In the genomic region with DNA sequence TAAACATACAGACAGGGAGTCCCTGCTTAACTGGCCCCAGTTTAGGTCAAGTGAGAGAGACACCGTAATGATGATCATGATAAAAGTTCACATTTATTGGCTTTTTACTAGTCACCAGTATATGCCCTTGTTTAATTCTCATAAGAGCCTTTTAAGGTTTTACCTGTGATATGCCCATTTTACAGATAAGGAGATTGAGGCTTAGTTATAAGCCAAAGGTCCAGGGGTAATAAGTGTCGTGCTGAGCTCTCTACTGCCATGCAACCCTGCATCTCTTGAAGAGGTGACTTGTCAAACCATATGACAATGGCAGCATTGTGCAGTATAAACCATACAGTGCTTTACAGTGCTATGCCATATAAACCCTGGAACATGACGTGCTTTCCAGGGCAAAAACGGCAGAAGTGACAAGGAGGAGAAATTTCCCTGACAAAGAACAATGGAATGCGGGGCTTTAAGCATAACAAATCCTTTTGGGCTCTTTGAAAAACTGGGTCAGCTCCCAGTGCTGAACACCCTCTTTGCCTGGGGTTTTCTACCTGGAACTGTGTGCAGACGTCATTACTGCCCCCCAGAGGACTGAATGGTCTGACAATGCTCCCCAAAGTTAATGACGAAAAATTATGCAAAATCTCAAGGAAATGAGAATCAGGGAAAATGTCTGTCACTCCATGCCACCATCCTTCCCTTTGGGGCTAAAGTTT, we compare ENCODE assay signal across 11 cellular contexts. TPM values are rescaled to one million over a fixed set of nuclear protein-coding genes. Genes with fewer than 3 reads are reported as not detected.
DNase-seq lines count a peak whose midpoint lies in the region; ATAC-seq and TF ChIP-seq lines count a peak whose summit lies in the region.
"Had no signal": no experiment of that assay in that cellular context is flagged by ENCODE, and none has a peak within 500 bp of the region (broad histone marks: within the 10 kb centered on the region; RNA-seq: fewer than 3 reads in every experiment).

No MANE protein-coding gene starts in this region.

- peak overlapping the region; percentile 74 for H3K27ac ChIP-seq in HUES48 (ENCODE audit: low read depth, low read length)
- no peak overlapping the region for H3K27ac ChIP-seq in VCaP
- H3K27ac ChIP-seq: skin epidermis had no signal

- H3K36me3 ChIP-seq in HUES48 (ENCODE audit: control insufficient read depth, insufficient read depth, low read length) (no peaks in the 10 kb centered on the region), kidney epithelial cell (ENCODE audit: control insufficient read depth, insufficient read depth, low read length) (no peaks in the 10 kb centered on the region)

- H3K9me3 ChIP-seq in HUES48 (ENCODE audit: control insufficient read depth, insufficient read depth, low read length): no peaks in the 10 kb centered on the region

- H3K4me3 ChIP-seq in HUES48 (ENCODE audit: low read depth, low read length): no peak overlapping the region
- no peak overlapping the region for H3K4me3 ChIP-seq in kidney epithelial cell (ENCODE audit: low read depth, low read length)
- H3K4me3 ChIP-seq: skin epidermis had no signal

- peaks cover 32% of the 10 kb centered on the region for H3K4me1 ChIP-seq in HUES48 (ENCODE audit: control insufficient read depth, insufficient read depth, low read length)

- no peak for ATAC-seq in GM21737 (IDR thresholded peaks at IDR 0.05; ENCODE audit: unreplicated experiment)
- ATAC-seq in GM21447 (IDR thresholded peaks at IDR 0.05; ENCODE audit: unreplicated experiment): no peak

- TF ChIP-seq CTCF in VCaP (conservative IDR thresholded peaks at IDR 0.05): peak; percentile 61; the same call in 1 of the 2 replicates
- TF ChIP-seq CTCF in kidney epithelial cell (IDR thresholded peaks at IDR 0.05; ENCODE audit: insufficient read depth, low read length, poor library complexity, severe bottlenecking): peak; percentile 39

- peak overlapping the region; percentile 37; the same call in 1 of the 2 replicates for H3K9ac ChIP-seq in HUES48 (ENCODE audit: low read depth, low read length)

- H3K27me3 ChIP-seq in HUES48 (ENCODE audit: control insufficient read depth, insufficient read depth, low read length) (no peaks in the 10 kb centered on the region), kidney epithelial cell (ENCODE audit: control insufficient read depth, insufficient read depth, low read length) (peaks cover 3% of the 10 kb centered on the region)

- DNase-seq in ELR (ENCODE audit: low read depth) (peak; percentile 33), kidney epithelial cell (ENCODE audit: low read depth) (no peak), T1000 (lab: John Stamatoyannopoulos, UW) (no peak)
- DNase-seq: activated naive CD8-positive, alpha-beta T cell treated with anti-CD3 and anti-CD28 coated beads for 36 hours; DMS79; hippocampal formation had no signal

RNA-seq across cellular contexts. Expression of a gene that starts 59.7 kb away (rescaled TPM):
- 5.6 and 8.4 TPM in 2 replicates for total RNA-seq in kidney epithelial cell
